ENCODE assay signal across 14 cellular contexts in genomic region chr9:110969971-110970381, GRCh38.
A peak's percentile ranks its signal among the peaks of the same experiment; 100 is the strongest.
DNase-seq lines count a peak whose midpoint lies in the region; ATAC-seq and TF ChIP-seq lines count a peak whose summit lies in the region.
"Had no signal": no experiment of that assay in that cellular context is flagged by ENCODE, and none has a peak within 500 bp of the region (broad histone marks: within the 10 kb centered on the region; RNA-seq: fewer than 3 reads in every experiment).

No MANE protein-coding gene starts in this region.

- H3K4me3 ChIP-seq in AG10803 (ENCODE audit: low read length) (no peak overlapping the region), HUES48 (ENCODE audit: low read depth, low read length) (no peak overlapping the region), astrocyte of the spinal cord (ENCODE audit: low read depth, low read length) (no peak overlapping the region), stomach (no peak overlapping the region)
- H3K4me3 ChIP-seq: skin epidermis, uterus had no signal

- intact Hi-C loops in stomach (cut with DNase I; ENCODE audit: low total_unique reads) = no loop called here

- 42 to 75% (median 65%) methylated on average over 4 of the region's 4 CpGs for WGBS in stomach, 5 donors

- TF ChIP-seq CTCF in AG10803 (conservative IDR thresholded peaks at IDR 0.05; ENCODE audit: low read length) = no peak
- TF ChIP-seq CTCF in astrocyte of the spinal cord (IDR thresholded peaks at IDR 0.05; ENCODE audit: low read depth, low read length) = no peak
- TF ChIP-seq CTCF in stomach (IDR thresholded peaks at IDR 0.05) = no peak

- no peak for TF ChIP-seq POLR2A in stomach (IDR thresholded peaks at IDR 0.05)

- H3K27me3 ChIP-seq in HUES48 (ENCODE audit: control insufficient read depth, insufficient read depth, low read length) (no peaks in the 10 kb centered on the region), stomach (no peaks in the 10 kb centered on the region)
- H3K27me3 ChIP-seq: uterus had no signal

- ATAC-seq in GM18873 (IDR thresholded peaks at IDR 0.05; ENCODE audit: low FRiP score, unreplicated experiment) = no peak
- ATAC-seq: activated naive CD4-positive, alpha-beta T cell treated with anti-CD3 and anti-CD28 coated beads, Interleukin-2, amount 50 U/mL, for 72 hours had no signal

- TF ChIP-seq EP300 in stomach (IDR thresholded peaks at IDR 0.05) = no peak

- peak; percentile 80 for DNase-seq in AG10803 (ENCODE audit: low read depth)
- DNase-seq in astrocyte of the spinal cord (ENCODE audit: low read depth, low spot score) = peak; percentile 53
- peak; percentile 67 for DNase-seq in left kidney (ENCODE audit: low read depth, low spot score)
- no peak for DNase-seq in NOMO-1 (lab: John Stamatoyannopoulos, UW; ENCODE audit: unreplicated experiment in 2 of 2)
- no peak for DNase-seq in stomach
- no peak for DNase-seq in stimulated activated CD8-positive, alpha-beta memory T cell treated with anti-CD3 and anti-CD28 coated beads, Interleukin-4, amount 100 ng/mL, for 48 hours
- DNase-seq: COR-L47; effector CD8-positive, alpha-beta T cell; MV-4-11 had no signal

- no peaks in the 10 kb centered on the region for H3K36me3 ChIP-seq in HUES48 (ENCODE audit: control insufficient read depth, insufficient read depth, low read length)
- H3K36me3 ChIP-seq in stomach = peaks cover 0 to 15% (median 4%) of the 10 kb centered on the region in 4 donors
- H3K36me3 ChIP-seq: uterus had no signal

- H3K9me3 ChIP-seq in HUES48 (ENCODE audit: control insufficient read depth, insufficient read depth, low read length) (no peaks in the 10 kb centered on the region), stomach (no peaks in the 10 kb centered on the region)
- H3K9me3 ChIP-seq: uterus had no signal

- H3K27ac ChIP-seq in HUES48 (ENCODE audit: low read depth, low read length) = peak overlapping the region; percentile 51
- H3K27ac ChIP-seq in stomach = no peak overlapping the region
- H3K27ac ChIP-seq: skin epidermis, uterus had no signal

- H3K4me1 ChIP-seq in HUES48 (ENCODE audit: control insufficient read depth, insufficient read depth, low read length) = peaks cover 6% of the 10 kb centered on the region; the same call in 1 of the 2 replicates
- H3K4me1 ChIP-seq in stomach = peaks cover 0 to 25% (median 0%) of the 10 kb centered on the region in 4 donors
- H3K4me1 ChIP-seq: uterus had no signal

- H3K9ac ChIP-seq in HUES48 (ENCODE audit: low read depth, low read length) = no peak overlapping the region

- in situ Hi-C loops in astrocyte of the spinal cord (cut with HindIII; ENCODE audit: low sequenced_read_pairs) = no loop called here

Comparison
In these comparisons a context has a peak if more than half of its experiments do, and no peak if none do; other contexts are left out.
1. DNase-seq: peak in AG10803 (single experiment), astrocyte of the spinal cord (single experiment) and left kidney (single experiment); none in NOMO-1 (0 of 2), stomach (single experiment) and stimulated activated CD8-positive, alpha-beta memory T cell treated with anti-CD3 and anti-CD28 coated beads, Interleukin-4, amount 100 ng/mL, for 48 hours (single experiment).